39 cellular contexts compared by ENCODE assay signal in genomic region chr4:52795533-52795932, GRCh38. TPM values are rescaled to one million over a fixed set of nuclear protein-coding genes. Genes with fewer than 3 reads are reported as not detected.
"Had no signal": no experiment of that assay in that cellular context is flagged by ENCODE, and none has a peak within 500 bp of the region (broad histone marks: within the 10 kb centered on the region; RNA-seq: fewer than 3 reads in every experiment).

No MANE protein-coding gene starts in this region.

- H3K4me1 ChIP-seq: adrenal gland, ascending aorta, body of pancreas, breast epithelium had no signal

- H3K27me3 ChIP-seq: adrenal gland, ascending aorta, body of pancreas, brain microvascular endothelial cell, breast epithelium, cardiac muscle cell had no signal

- ATAC-seq: activated naive CD4-positive, alpha-beta T cell treated with anti-CD3 and anti-CD28 coated beads, Interleukin-2, amount 50 U/mL, for 72 hours; activated naive CD8-positive, alpha-beta T cell treated with anti-CD3 and anti-CD28 coated beads, Interleukin-2, amount 50 U/mL, for 24 hours; activated T-cell treated with anti-CD3 and anti-CD28 coated beads, Interleukin-2, amount 50 U/mL, for 4 hours; activated T-cell treated with anti-CD3 and anti-CD28 coated beads, Interleukin-2, amount 50 U/mL, for 72 hours; body of pancreas had no signal

- H3K36me3 Mint-ChIP-seq: activated naive CD4-positive, alpha-beta T cell treated with anti-CD3 and anti-CD28 coated beads, Interleukin-2, amount 10 ng/mL, durations not matched to agents 7 days and 5 days; activated naive CD4-positive, alpha-beta T cell treated with anti-CD3 and anti-CD28 coated beads, Interleukin-2, amount 50 U/mL, for 24 hours; activated naive CD4-positive, alpha-beta T cell treated with anti-CD3 and anti-CD28 coated beads, Interleukin-2, amount 50 U/mL, for 72 hours; activated naive CD8-positive, alpha-beta T cell treated with anti-CD3 and anti-CD28 coated beads for 36 hours; activated naive CD8-positive, alpha-beta T cell treated with anti-CD3 and anti-CD28 coated beads, Interleukin-2, amount 10 ng/mL, durations not matched to agents 7 days and 5 days; brain had no signal

- FAIRE-seq: astrocyte, bronchial epithelial cell, colon had no signal

- H3K4me3 Mint-ChIP-seq: activated naive CD4-positive, alpha-beta T cell treated with anti-CD3 and anti-CD28 coated beads for 36 hours; activated naive CD4-positive, alpha-beta T cell treated with anti-CD3 and anti-CD28 coated beads, Interleukin-2, amount 10 ng/mL, durations not matched to agents 7 days and 5 days; activated naive CD4-positive, alpha-beta T cell treated with anti-CD3 and anti-CD28 coated beads, Interleukin-2, amount 50 U/mL, for 24 hours; activated naive CD8-positive, alpha-beta T cell; activated naive CD8-positive, alpha-beta T cell treated with anti-CD3 and anti-CD28 coated beads for 36 hours; activated naive CD8-positive, alpha-beta T cell treated with anti-CD3 and anti-CD28 coated beads, Interleukin-2, amount 10 ng/mL, durations not matched to agents 7 days and 5 days; activated naive CD8-positive, alpha-beta T cell treated with anti-CD3 and anti-CD28 coated beads, Interleukin-2, amount 50 U/mL, for 24 hours; activated T-cell treated with anti-CD3 and anti-CD28 coated beads, Interleukin-2, amount 50 U/mL, for 24 hours; activated T-cell treated with anti-CD3 and anti-CD28 coated beads, Interleukin-2, amount 50 U/mL, for 4 hours; activated T-cell treated with anti-CD3 and anti-CD28 coated beads, Interleukin-2, amount 50 U/mL, for 72 hours; activated T-helper 1 cell treated with anti-CD3 and anti-CD28 coated beads, Interleukin-12 subunit alpha, Interleukin-12 subunit beta, Interleukin-2, Interleukin-4 antibody, amounts not matched to agents 30 ng/mL and 10 ng/mL and 1 ng/mL, durations not matched to agents 14 hours and 24 hours and 36 hours; brain; central memory CD8-positive, alpha-beta T cell had no signal

- H3K27me3 Mint-ChIP-seq: brain had no signal

- H3K27ac ChIP-seq: adrenal gland, ascending aorta, body of pancreas, brain microvascular endothelial cell, breast epithelium, cardiac muscle cell had no signal

- H3K4me3 ChIP-seq: adrenal gland, ascending aorta, body of pancreas, breast epithelium, cardiac muscle cell had no signal

- H3K27ac Mint-ChIP-seq: activated naive CD4-positive, alpha-beta T cell treated with anti-CD3 and anti-CD28 coated beads for 36 hours; activated naive CD4-positive, alpha-beta T cell treated with anti-CD3 and anti-CD28 coated beads, Interleukin-2, amount 10 ng/mL, durations not matched to agents 7 days and 5 days; activated naive CD4-positive, alpha-beta T cell treated with anti-CD3 and anti-CD28 coated beads, Interleukin-2, amount 50 U/mL, for 72 hours; activated naive CD8-positive, alpha-beta T cell; activated naive CD8-positive, alpha-beta T cell treated with anti-CD3 and anti-CD28 coated beads for 36 hours; activated naive CD8-positive, alpha-beta T cell treated with anti-CD3 and anti-CD28 coated beads, Interleukin-2, amount 10 ng/mL, durations not matched to agents 7 days and 5 days; activated naive CD8-positive, alpha-beta T cell treated with anti-CD3 and anti-CD28 coated beads, Interleukin-2, amount 50 U/mL, for 24 hours; activated T-cell treated with anti-CD3 and anti-CD28 coated beads, Interleukin-2, amount 50 U/mL, for 24 hours; activated T-cell treated with anti-CD3 and anti-CD28 coated beads, Interleukin-2, amount 50 U/mL, for 72 hours; activated T-helper 1 cell treated with anti-CD3 and anti-CD28 coated beads, Interleukin-12 subunit alpha, Interleukin-12 subunit beta, Interleukin-2, Interleukin-4 antibody, amounts not matched to agents 30 ng/mL and 10 ng/mL and 1 ng/mL, durations not matched to agents 14 hours and 24 hours and 36 hours; activated T-helper 2 cell treated with anti-CD3 and anti-CD28 coated beads, Interferon-gamma antibody, Interleukin-2, Interleukin-4, amounts not matched to agents 10 μg/mL and 5 μg/mL and 100 μg/mL, durations not matched to agents 14 hours and 24 hours and 36 hours; brain had no signal

- H3K4me1 Mint-ChIP-seq: activated naive CD4-positive, alpha-beta T cell treated with anti-CD3 and anti-CD28 coated beads, Interleukin-2, amount 10 ng/mL, durations not matched to agents 7 days and 5 days; activated naive CD4-positive, alpha-beta T cell treated with anti-CD3 and anti-CD28 coated beads, Interleukin-2, amount 50 U/mL, for 24 hours; activated naive CD8-positive, alpha-beta T cell treated with anti-CD3 and anti-CD28 coated beads for 36 hours; activated naive CD8-positive, alpha-beta T cell treated with anti-CD3 and anti-CD28 coated beads, Interleukin-2, amount 10 ng/mL, durations not matched to agents 7 days and 5 days; activated naive CD8-positive, alpha-beta T cell treated with anti-CD3 and anti-CD28 coated beads, Interleukin-2, amount 50 U/mL, for 24 hours; brain; central memory CD8-positive, alpha-beta T cell had no signal

- H3K36me3 ChIP-seq: adrenal gland, ascending aorta, brain microvascular endothelial cell, breast epithelium, cardiac muscle cell had no signal

- H3K9me3 Mint-ChIP-seq: activated naive CD4-positive, alpha-beta T cell treated with anti-CD3 and anti-CD28 coated beads for 36 hours; activated naive CD4-positive, alpha-beta T cell treated with anti-CD3 and anti-CD28 coated beads, Interleukin-2, amount 10 ng/mL, durations not matched to agents 7 days and 5 days; activated naive CD4-positive, alpha-beta T cell treated with anti-CD3 and anti-CD28 coated beads, Interleukin-2, amount 50 U/mL, for 24 hours; activated naive CD4-positive, alpha-beta T cell treated with anti-CD3 and anti-CD28 coated beads, Interleukin-2, amount 50 U/mL, for 72 hours; activated naive CD8-positive, alpha-beta T cell treated with anti-CD3 and anti-CD28 coated beads for 36 hours; activated naive CD8-positive, alpha-beta T cell treated with anti-CD3 and anti-CD28 coated beads, Interleukin-2, amount 50 U/mL, for 24 hours; activated T-cell treated with anti-CD3 and anti-CD28 coated beads, Interleukin-2, amount 50 U/mL, for 24 hours; activated T-cell treated with anti-CD3 and anti-CD28 coated beads, Interleukin-2, amount 50 U/mL, for 4 hours; activated T-cell treated with anti-CD3 and anti-CD28 coated beads, Interleukin-2, amount 50 U/mL, for 72 hours; activated T-helper 1 cell treated with anti-CD3 and anti-CD28 coated beads, Interleukin-12 subunit alpha, Interleukin-12 subunit beta, Interleukin-2, Interleukin-4 antibody, amounts not matched to agents 30 ng/mL and 10 ng/mL and 1 ng/mL, durations not matched to agents 14 hours and 24 hours and 36 hours; activated T-helper 2 cell treated with anti-CD3 and anti-CD28 coated beads, Interferon-gamma antibody, Interleukin-2, Interleukin-4, amounts not matched to agents 10 μg/mL and 5 μg/mL and 100 μg/mL, durations not matched to agents 14 hours and 24 hours and 36 hours; central memory CD8-positive, alpha-beta T cell had no signal

- H3K9me3 ChIP-seq: adrenal gland, ascending aorta, body of pancreas, breast epithelium had no signal

- DNase-seq: activated effector memory CD4-positive, alpha-beta T cell treated with anti-CD3 and anti-CD28 coated beads, Interleukin-2, amount 50 U/mL, for 16 hours; activated effector memory CD4-positive, alpha-beta T cell treated with Interleukin-2 at 50 U/mL for 16 hours; activated gamma-delta T cell; activated gamma-delta T cell treated with Interleukin-2 at 50 U/mL for 16 hours; activated naive CD4-positive, alpha-beta T cell; activated naive CD4-positive, alpha-beta T cell treated with anti-CD3 and anti-CD28 coated beads for 36 hours; activated naive CD4-positive, alpha-beta T cell treated with anti-CD3 and anti-CD28 coated beads, Interleukin-2, amount 10 ng/mL, durations not matched to agents 7 days and 5 days; activated naive CD4-positive, alpha-beta T cell treated with anti-CD3 and anti-CD28 coated beads, Interleukin-2, amount 50 U/mL, for 16 hours; activated naive CD4-positive, alpha-beta T cell treated with Interleukin-2 at 50 U/mL for 16 hours; activated naive CD8-positive, alpha-beta T cell treated with anti-CD3 and anti-CD28 coated beads for 36 hours; activated naive CD8-positive, alpha-beta T cell treated with anti-CD3 and anti-CD28 coated beads, Interleukin-2, amount 10 ng/mL, durations not matched to agents 7 days and 5 days; activated naive CD8-positive, alpha-beta T cell treated with anti-CD3 and anti-CD28 coated beads, Interleukin-2, amount 50 U/mL, for 24 hours; activated T-cell treated with anti-CD3 and anti-CD28 coated beads, Interleukin-2, amount 50 U/mL, for 24 hours; activated T-cell treated with anti-CD3 and anti-CD28 coated beads, Interleukin-2, amount 50 U/mL, for 4 hours; activated T-cell treated with anti-CD3 and anti-CD28 coated beads, Interleukin-2, amount 50 U/mL, for 48 hours; activated T-cell treated with anti-CD3 and anti-CD28 coated beads, Interleukin-2, amount 50 U/mL, for 72 hours; amniotic stem cell; amygdala; anterior cingulate cortex; aorta; body of pancreas; brain microvascular endothelial cell; caudate nucleus; central memory CD4-positive, alpha-beta T cell; cerebellar nuclear complex had no signal

RNA-seq across cellular contexts. Expression of gene ERVMER34-1, which starts 44.3 kb away (rescaled TPM):
- total RNA-seq: activated naive CD8-positive, alpha-beta T cell treated with anti-CD3 and anti-CD28 coated beads, Interleukin-2, amount 10 ng/mL, durations not matched to agents 7 days and 5 days; activated T-helper 2 cell treated with anti-CD3 and anti-CD28 coated beads, Interferon-gamma antibody, Interleukin-2, Interleukin-4, amounts not matched to agents 10 μg/mL and 5 μg/mL and 100 μg/mL, durations not matched to agents 14 hours and 24 hours and 36 hours; ascending aorta had no signal
- polyA plus RNA-seq: aorta had no signal
